In genomic region chr3:97025612-97026011, GRCh38 we compare ENCODE assay signal across 2 cellular contexts.
DNase-seq lines count a peak whose midpoint lies in the region; ATAC-seq, FAIRE-seq and TF ChIP-seq lines count a peak whose summit lies in the region.
"Not testable (repeated sequence)": the region's sequence is repeated elsewhere in the genome, so short reads cannot be mapped to it uniquely, and the experiment has no call there.

No MANE protein-coding gene starts in this region.

- not testable (repeated sequence) for H3K27me3 Mint-ChIP-seq in nephron progenitor cell (ENCODE audit: low read depth, poor library complexity)

- CTCF ChIA-PET in HepG2 (lab: Yijun Ruan, JAX; ENCODE audit: low intra/inter-chr PET ratio, low total read pairs) = not testable (repeated sequence)

- TF ChIP-seq POLR2A in HepG2 (IDR thresholded peaks at IDR 0.05; ENCODE audit: insufficient read depth in 1 of 2, low read depth in 2 of 2, low read length in 2 of 2) = not testable (repeated sequence)

- H3K27ac Mint-ChIP-seq in nephron progenitor cell = peak overlapping the region; percentile 44

- not testable (repeated sequence) for H3K9me3 ChIP-seq in HepG2 (ENCODE audit: low read length)

- H3K79me2 ChIP-seq in HepG2 (ENCODE audit: insufficient read depth, low read length) = not testable (repeated sequence)

- not testable (repeated sequence) for BruUV-seq in HepG2 (replicated peaks; lab: Mats Ljungman, UMichigan)

- H3K4me3 Mint-ChIP-seq in nephron progenitor cell = not testable (repeated sequence)

- WGBS in HepG2 (ENCODE audit: low lambda C conversion rate) = 55% methylated on average over 8 of the region's 8 CpGs

- H3K4me2 ChIP-seq in HepG2 (ENCODE audit: low read depth, low read length) = not testable (repeated sequence)

- not testable (repeated sequence) for TF ChIP-seq EP300 in HepG2 (IDR thresholded peaks at IDR 0.05; ENCODE audit: low read depth in 2 of 2, low read length in 2 of 2); HepG2 (CRISPR knock-in tag; IDR thresholded peaks at IDR 0.05; ENCODE audit: borderline replicate concordance)

- DNase-seq in HepG2 (ENCODE audit: low spot score); nephron progenitor cell: not testable (repeated sequence)

- FAIRE-seq in HepG2 (lab: Jason Lieb, UNC) = not testable (repeated sequence)

- POLR2A ChIA-PET in HepG2 (lab: Yijun Ruan, JAX) = not testable (repeated sequence)

- not testable (repeated sequence) for H3K4me3 ChIP-seq in HepG2 (replicated peaks in 1 of 3; ENCODE audit: insufficient read depth in 1 of 3, low read depth in 2 of 3, low read length in 3 of 3)

- intact Hi-C loops in HepG2 (cut with micrococcal nuclease; ENCODE audit: unreplicated experiment) = not testable (repeated sequence)

- H3K36me3 Mint-ChIP-seq in nephron progenitor cell (ENCODE audit: low read depth) = not testable (repeated sequence)

- not testable (repeated sequence) for H3K36me3 ChIP-seq in HepG2 (replicated peaks in 1 of 2; ENCODE audit: control insufficient read depth in 1 of 2, insufficient read depth in 2 of 2, low read length in 2 of 2)

- not testable (repeated sequence) for TF ChIP-seq CTCF in HepG2 (CRISPR knock-in tag; IDR thresholded peaks at IDR 0.05); nephron progenitor cell (IDR thresholded peaks at IDR 0.05)

- not testable (repeated sequence) for ATAC-seq in HepG2

- in situ Hi-C loops in HepG2 (cut with HindIII; ENCODE audit: extremely low pct_ligation_motif_present, low pct_unique_long_range_greater_than_20kb) = not testable (repeated sequence)

- not testable (repeated sequence) for H2AFZ ChIP-seq in HepG2 (ENCODE audit: low read length)

- not testable (repeated sequence) for H4K20me1 ChIP-seq in HepG2 (ENCODE audit: insufficient read depth, low read length)

- not testable (repeated sequence) for H3K4me1 Mint-ChIP-seq in nephron progenitor cell

- H3K27me3 ChIP-seq in HepG2 (ENCODE audit: control insufficient read depth in 1 of 2, insufficient read depth in 2 of 2, low read length in 2 of 2) = not testable (repeated sequence)

- peaks cover 10% of the 10 kb centered on the region for H3K9me3 Mint-ChIP-seq in nephron progenitor cell

- not testable (repeated sequence) for H3K4me1 ChIP-seq in HepG2 (ENCODE audit: insufficient read depth, low read length)

- H3K9ac ChIP-seq in HepG2 (ENCODE audit: insufficient read depth, low read depth, low read length) = not testable (repeated sequence)

- not testable (repeated sequence) for TF ChIP-seq RAD21 in HepG2 (CRISPR knock-in tag; IDR thresholded peaks at IDR 0.05)

- not testable (repeated sequence) for H3K27ac ChIP-seq in HepG2 (ENCODE audit: extremely low read length, insufficient read depth, low read length)

TF ChIP-seq in HepG2, 621 proteins besides CTCF, POLR2A, EP300 and RAD21:
- TF ChIP-seq ATF7 (IDR thresholded peaks at IDR 0.05) (peak; percentile 63), CREB1 (IDR thresholded peaks at IDR 0.05) (peak; percentile 75)
- not testable (repeated sequence) for TF ChIP-seq ATF7, CREB1 (CRISPR knock-in tag; IDR thresholded peaks at IDR 0.05)
TF ChIP-seq in HepG2: peak in this region for 2; not testable (repeated sequence) for 619.
